ENCODE assay signal across 1 cellular context in the genomic region with DNA sequence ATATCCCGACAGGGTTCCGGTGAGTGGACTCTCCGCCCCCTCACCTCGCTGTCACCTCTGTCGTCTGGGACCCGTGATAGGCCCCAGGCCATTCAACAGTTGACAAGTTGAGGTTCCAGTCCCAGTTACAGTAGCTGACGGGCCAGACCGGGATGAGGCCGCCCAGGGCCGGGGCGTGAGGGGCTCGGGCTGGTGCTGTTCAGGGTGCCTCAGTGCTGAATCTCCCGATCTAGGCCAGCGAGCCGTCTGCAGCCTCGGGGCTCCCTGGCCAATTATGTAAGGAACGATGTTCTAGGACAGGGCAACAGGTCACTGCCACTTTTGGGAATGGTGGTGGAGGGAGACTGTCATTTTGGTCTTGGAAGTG.
TF ChIP-seq lines count a peak whose summit lies in the region.

No MANE protein-coding gene starts in this region.

TF ChIP-seq in endothelial cell of umbilical vein, 7 proteins besides CTCF, POLR2A, EP300 and RAD21:
- TF ChIP-seq MAX (IDR thresholded peaks at IDR 0.05; ENCODE audit: insufficient read depth, insufficient read length) (no peak), EZH2 (IDR thresholded peaks at IDR 0.05; ENCODE audit: borderline replicate concordance, low read depth, low read length, severe bottlenecking) (no peak), FOS (IDR thresholded peaks at IDR 0.05; ENCODE audit: borderline replicate concordance, insufficient read depth, low read length) (no peak), GATA2 (IDR thresholded peaks at IDR 0.05; ENCODE audit: insufficient read depth, insufficient read length, low read depth, low read length) (no peak), MYC (IDR thresholded peaks at IDR 0.05; ENCODE audit: low read depth, low read length) (no peak), POLR2AphosphoS5 (IDR thresholded peaks at IDR 0.05; ENCODE audit: insufficient read depth, low read depth, low read length) (no peak), JUN (IDR thresholded peaks at IDR 0.05; ENCODE audit: borderline replicate concordance, insufficient read depth, insufficient read length, low read depth) (no peak)
